In genomic region chr3:129908417-129908816, GRCh38 we compare ENCODE assay signal across 1 cellular context.
A peak's percentile ranks its signal among the peaks of the same experiment; 100 is the strongest.
TF ChIP-seq lines count a peak whose summit lies in the region.

No MANE protein-coding gene starts in this region.

TF ChIP-seq in A549, 52 proteins besides CTCF, POLR2A, EP300 and RAD21 (continued from another document):
- TF ChIP-seq HOXB13 (CRISPR knock-in tag; IDR thresholded peaks at IDR 0.05; ENCODE audit: low read depth) (no peak), GATA3 (IDR thresholded peaks at IDR 0.05; ENCODE audit: borderline replicate concordance) (peak; percentile 97), FOSL2 (IDR thresholded peaks at IDR 0.05) (no peak), FOSL2 (CRISPR knock-in tag; IDR thresholded peaks at IDR 0.05) (0 out of 2 replicates have a peak, but pooled peaks have one; percentile 6), CEBPB (IDR thresholded peaks at IDR 0.05) (0 out of 4 replicates have a peak, but pooled peaks of 1 of the 2 experiments have one; percentile 16)
